Comparison of ENCODE assay signal across 12 cellular contexts in the genomic region with DNA sequence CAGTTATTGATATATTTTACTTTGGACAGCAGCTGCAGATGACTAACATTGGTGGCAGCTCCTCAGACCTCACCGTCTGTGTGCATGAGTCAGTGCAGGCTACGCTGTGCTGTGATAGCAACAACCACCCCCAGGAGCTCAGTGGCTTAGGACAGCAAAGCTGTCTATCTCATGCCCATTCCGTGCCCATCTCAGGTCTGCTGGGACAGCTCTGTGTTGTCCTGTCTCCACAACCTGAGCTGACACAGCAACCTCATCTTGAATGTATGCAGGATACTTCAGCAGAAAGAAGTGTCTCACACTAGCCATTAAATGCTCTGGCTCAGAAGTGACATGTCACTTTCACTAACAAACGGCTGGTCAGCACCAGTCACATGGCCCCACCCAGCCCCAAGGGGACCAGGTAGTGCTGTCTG. TPM values are rescaled to one million over a fixed set of nuclear protein-coding genes. Genes with fewer than 3 reads are reported as not detected.
DNase-seq lines count a peak whose midpoint lies in the region; ATAC-seq, FAIRE-seq and TF ChIP-seq lines count a peak whose summit lies in the region.
"Had no signal": no experiment of that assay in that cellular context is flagged by ENCODE, and none has a peak within 500 bp of the region (broad histone marks: within the 10 kb centered on the region; RNA-seq: fewer than 3 reads in every experiment).

No MANE protein-coding gene starts in this region.

- H3K9ac ChIP-seq in kidney (ENCODE audit: low read length in 2 of 2) = no peak overlapping the region

- CTCF ChIA-PET in A549 (lab: Yijun Ruan, JAX) = interaction anchor here (1.0 to 1.5 kb wide), 2 partner anchors 10 to 29 kb away, joined by 3 read pairs; no protein-coding TSS in a partner anchor
- CTCF ChIA-PET in HEK293 (lab: Yijun Ruan, JAX) = no interaction called here
- CTCF ChIA-PET in WTC11 (lab: Charles Lee) = interaction anchor here (1.7 to 4.6 kb wide), 2 partner anchors 65 to 126 kb away, joined by 4 to 23 read pairs; a partner anchor contains a TSS

- no peaks in the 10 kb centered on the region for H3K36me3 Mint-ChIP-seq in WTC11

- FAIRE-seq in A549 (lab: Jason Lieb, UNC) (no peak), kidney (lab: Jason Lieb, UNC) (no peak)

- DNase-seq in A549 (ENCODE audit: low read depth in 1 of 2, low spot score in 1 of 2) (peak; percentile 52 to 60), WTC11 (ENCODE audit: low spot score) (no peak), hepatic stellate cell (ENCODE audit: low spot score) (peak; percentile 90), kidney (no peak), NCI-H2029 treated with DMSO at 0.1 percent for 48 hours (lab: John Stamatoyannopoulos, UW) (no peak)
- DNase-seq in effector CD4-positive, alpha-beta T cell = no peak
- DNase-seq: COR-L47, NCI-H748 treated with DMSO at 0.1 percent for 48 hours had no signal

- peak overlapping the region; percentile 54 for H3K4me2 ChIP-seq in A549

- H3K4me3 ChIP-seq in A549 (no peak overlapping the region), HEK293 (ENCODE audit: low read depth, low read length) (no peak overlapping the region), kidney (ENCODE audit: low read length in 2 of 2) (no peak overlapping the region)

- no peak overlapping the region for H3K4me3 Mint-ChIP-seq in WTC11
- H3K4me3 Mint-ChIP-seq: dendritic cell treated with granulocyte-macrophage colony-stimulating factor and Interleukin-4, amounts not matched to agents 40 ng/mL and 50 ng/mL, for 4 days had no signal

- H3K4me1 Mint-ChIP-seq in WTC11 = peaks cover 53% of the 10 kb centered on the region

- POLR2A ChIA-PET in A549 (lab: Yijun Ruan, JAX) (interaction anchor here (0.6 kb wide), 1 partner anchor 65 kb away, joined by 3 read pairs; no protein-coding TSS in a partner anchor), HEK293 (lab: Yijun Ruan, JAX) (no interaction called here), WTC11 (lab: Charles Lee) (no interaction called here)

- ATAC-seq in A549 (peak; percentile 94 to 97), WTC11 (no peak), HG03095 (IDR thresholded peaks at IDR 0.05; ENCODE audit: unreplicated experiment) (no peak)

- intact Hi-C loops in kidney (cut with DNase I) = no loop called here

- 7% methylated on average over 4 of the region's 4 CpGs for WGBS in A549 (ENCODE audit: missing lambda C conversion rate)

- H3K9me3 ChIP-seq in A549 (no peaks in the 10 kb centered on the region), HEK293 (ENCODE audit: control insufficient read depth, insufficient read depth, low read depth, low read length) (no peaks in the 10 kb centered on the region), kidney (ENCODE audit: control insufficient read depth in 1 of 2, low read length in 2 of 2) (no peaks in the 10 kb centered on the region)

- no peak overlapping the region for H3K27ac Mint-ChIP-seq in WTC11
- H3K27ac Mint-ChIP-seq: dendritic cell treated with granulocyte-macrophage colony-stimulating factor and Interleukin-4, amounts not matched to agents 40 ng/mL and 50 ng/mL, for 4 days had no signal

- no peak for TF ChIP-seq EP300 in A549 (IDR thresholded peaks at IDR 0.05)

- H3K36me3 ChIP-seq in HEK293 (ENCODE audit: control insufficient read depth in 2 of 2, insufficient read depth in 1 of 2, low read length in 2 of 2) = no peaks in the 10 kb centered on the region
- H3K36me3 ChIP-seq in kidney (ENCODE audit: control insufficient read depth in 1 of 2, insufficient read depth in 2 of 2, low read length in 2 of 2) = no peaks in the 10 kb centered on the region

- peaks cover 7% of the 10 kb centered on the region for H3K9me3 Mint-ChIP-seq in WTC11
- H3K9me3 Mint-ChIP-seq: dendritic cell treated with granulocyte-macrophage colony-stimulating factor and Interleukin-4, amounts not matched to agents 40 ng/mL and 50 ng/mL, for 4 days had no signal

- TF ChIP-seq CTCF in A549 (IDR thresholded peaks at IDR 0.05) (no peak), HEK293 (tag by site-specific recombination; IDR thresholded peaks at IDR 0.05) (no peak), WTC11 (IDR thresholded peaks at IDR 0.05) (no peak), kidney (IDR thresholded peaks at IDR 0.05; ENCODE audit: borderline replicate concordance, extremely low read depth, insufficient read depth) (no peak)

- H3K4me1 ChIP-seq in A549 (peaks cover 6% of the 10 kb centered on the region), HEK293 (ENCODE audit: control insufficient read depth, insufficient read depth, low read length) (no peaks in the 10 kb centered on the region), kidney (ENCODE audit: control insufficient read depth in 1 of 2, insufficient read depth in 1 of 2, low read depth in 1 of 2, low read length in 2 of 2) (no peaks in the 10 kb centered on the region)

- TF ChIP-seq POLR2A in A549 (IDR thresholded peaks at IDR 0.05; ENCODE audit: low read length) = no peak

- no peak overlapping the region for H3K27ac ChIP-seq in A549
- no peak overlapping the region for H3K27ac ChIP-seq in HEK293 (ENCODE audit: extremely low read depth, low read depth, low read length)
- no peak overlapping the region for H3K27ac ChIP-seq in kidney (ENCODE audit: low read depth in 2 of 2, low read length in 2 of 2)

- H3K27me3 Mint-ChIP-seq in WTC11 (ENCODE audit: low read depth) = no peaks in the 10 kb centered on the region; the same call in 1 of the 2 replicates

- TF ChIP-seq RAD21 in A549 (conservative IDR thresholded peaks at IDR 0.05 in 1 of 2, IDR thresholded peaks at IDR 0.05 in 1 of 2) = no peak

TF ChIP-seq in A549, 52 proteins besides CTCF, POLR2A, EP300 and RAD21 (continues in another document):
- no peak for TF ChIP-seq CBX2 (IDR thresholded peaks at IDR 0.05; ENCODE audit: borderline replicate concordance, low read depth)
- TF ChIP-seq CHD2 (IDR thresholded peaks at IDR 0.05; ENCODE audit: low read length, partially characterized antibody) = no peak
- no peak for TF ChIP-seq MAFK (IDR thresholded peaks at IDR 0.05; ENCODE audit: partially characterized antibody)
- no peak for TF ChIP-seq HOXB5 (CRISPR knock-in tag; IDR thresholded peaks at IDR 0.05)
- no peak for TF ChIP-seq ZNF302 (CRISPR knock-in tag; IDR thresholded peaks at IDR 0.05)
- TF ChIP-seq KDM1A (IDR thresholded peaks at IDR 0.05; ENCODE audit: low read depth) = no peak
- no peak for TF ChIP-seq RCOR1 (IDR thresholded peaks at IDR 0.05; ENCODE audit: low read depth, low read length)
- TF ChIP-seq, protein P1, sequence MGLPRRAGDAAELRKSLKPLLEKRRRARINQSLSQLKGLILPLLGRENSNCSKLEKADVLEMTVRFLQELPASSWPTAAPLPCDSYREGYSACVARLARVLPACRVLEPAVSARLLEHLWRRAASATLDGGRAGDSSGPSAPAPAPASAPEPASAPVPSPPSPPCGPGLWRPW (IDR thresholded peaks at IDR 0.05) = no peak
- no peak for TF ChIP-seq MYC (IDR thresholded peaks at IDR 0.05; ENCODE audit: borderline replicate concordance, low read length)
- TF ChIP-seq HOXB13 (CRISPR knock-in tag; IDR thresholded peaks at IDR 0.05; ENCODE audit: low read depth) = no peak
- no peak for TF ChIP-seq RARB (CRISPR knock-in tag; IDR thresholded peaks at IDR 0.05)

TF ChIP-seq in HEK293, 187 proteins besides CTCF, POLR2A, EP300 and RAD21:
- TF ChIP-seq ZNF629 (tag by site-specific recombination; IDR thresholded peaks at IDR 0.05) (no peak), ZNF341 (tag by site-specific recombination; IDR thresholded peaks at IDR 0.05; ENCODE audit: low read depth) (0 out of 2 replicates have a peak, but pooled peaks have one; percentile 13), ZNF335 (tag by site-specific recombination; conservative IDR thresholded peaks at IDR 0.05) (peak; percentile 65)

TF ChIP-seq in WTC11, 78 proteins besides CTCF, POLR2A, EP300 and RAD21:
- no peak for TF ChIP-seq NR1H2 (CRISPR knock-in tag; IDR thresholded peaks at IDR 0.05)
- TF ChIP-seq, protein P2, sequence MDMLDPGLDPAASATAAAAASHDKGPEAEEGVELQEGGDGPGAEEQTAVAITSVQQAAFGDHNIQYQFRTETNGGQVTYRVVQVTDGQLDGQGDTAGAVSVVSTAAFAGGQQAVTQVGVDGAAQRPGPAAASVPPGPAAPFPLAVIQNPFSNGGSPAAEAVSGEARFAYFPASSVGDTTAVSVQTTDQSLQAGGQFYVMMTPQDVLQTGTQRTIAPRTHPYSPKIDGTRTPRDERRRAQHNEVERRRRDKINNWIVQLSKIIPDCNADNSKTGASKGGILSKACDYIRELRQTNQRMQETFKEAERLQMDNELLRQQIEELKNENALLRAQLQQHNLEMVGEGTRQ (CRISPR knock-in tag; IDR thresholded peaks at IDR 0.05) = peak; percentile 41; the same call in 1 of the 2 replicates
TF ChIP-seq in WTC11: peak in this region for 1.

RNA-seq across cellular contexts. Expression of a gene that starts 47.7 kb away (rescaled TPM):
- not detected in 2 replicates for polyA plus RNA-seq in A549 (2011; rRNA removed)
- not detected in 2 replicates for polyA plus RNA-seq in A549 (2012; cell fraction: cytosol; rRNA removed)
- polyA plus RNA-seq in A549 (2012; cell fraction: nucleus; rRNA removed) = not detected in 2 replicates
- not detected in 3 replicates for polyA plus RNA-seq in A549 (2017; fragmentation: RNase III; extraction: RNeasy Plus Mini Kit Qiagen cat#74134 plus additional on column Dnase treatment)
- polyA minus RNA-seq in A549 (2011; rRNA and poly(A)+ RNA removed) = not detected in 2 replicates
- total RNA-seq in WTC11 (2021) = not detected in 3 replicates
- not detected for total RNA-seq in kidney
- polyA plus RNA-seq in kidney (ENCODE audit: insufficient read depth, low read depth, low replicate concordance) = not detected
- total RNA-seq: mucosa of gallbladder had no signal

Comparison
In these comparisons a context has a peak if more than half of its experiments do, and no peak if none do; other contexts are left out.
1. ATAC-seq: peak in A549 (2 of 2); none in WTC11 (single experiment) and HG03095 (single experiment).
2. DNase-seq: peak in A549 (2 of 2) and hepatic stellate cell (single experiment); none in WTC11 (single experiment), effector CD4-positive, alpha-beta T cell (single experiment), kidney (single experiment) and NCI-H2029 treated with DMSO at 0.1 percent for 48 hours (single experiment).